Comparison of ENCODE assay signal across 8 cellular contexts in the genomic region with DNA sequence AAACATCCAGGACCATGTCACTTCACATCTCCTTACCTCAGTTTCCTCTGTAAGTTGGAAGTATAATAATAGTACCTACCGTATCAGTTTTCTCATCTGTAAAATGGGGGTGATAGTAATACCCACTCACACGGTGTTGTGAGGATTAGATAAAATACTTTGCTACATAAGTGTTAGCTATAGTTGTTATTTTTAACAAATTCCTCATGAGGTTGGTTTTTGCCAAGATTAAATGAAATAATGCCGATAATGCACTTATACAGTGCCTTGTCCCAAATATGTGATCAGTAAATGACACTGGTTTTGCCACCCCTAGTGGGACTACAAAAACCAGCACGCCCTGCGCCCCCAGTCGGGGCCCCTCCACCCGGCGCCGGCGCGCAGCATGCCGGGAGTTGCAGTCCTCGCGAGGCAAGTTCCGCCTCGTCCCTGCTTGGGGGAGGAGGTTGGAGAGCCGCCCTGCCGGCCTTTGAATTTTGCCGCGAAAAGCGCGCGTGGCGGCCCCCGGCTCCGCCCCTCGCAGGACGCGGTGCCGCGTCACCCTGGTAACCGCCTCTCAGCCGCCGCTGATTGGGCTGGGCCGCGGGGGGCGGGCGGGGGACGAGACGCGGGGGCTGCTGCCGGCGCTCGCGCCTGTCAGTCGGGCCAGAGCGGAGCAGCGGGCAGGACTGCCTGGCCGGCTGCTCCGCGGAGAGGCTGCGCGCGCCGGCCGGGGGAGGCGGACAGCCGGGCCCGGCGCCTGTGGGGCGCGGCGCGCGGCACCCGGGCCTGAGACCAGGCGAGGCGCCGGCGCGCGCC. TPM values are rescaled to one million over a fixed set of nuclear protein-coding genes. Genes with fewer than 3 reads are reported as not detected.
A peak's percentile ranks its signal among the peaks of the same experiment; 100 is the strongest.
DNase-seq lines count a peak whose midpoint lies in the region; ATAC-seq and TF ChIP-seq lines count a peak whose summit lies in the region.

A gene (plus strand): TSS at position 639 of the 798 bp plus-strand sequence. CDS start 30,322 bp downstream, outside the sequence.

- H3K9ac ChIP-seq in MM.1S (ENCODE audit: low read length) (no peak within 1 kb of the TSS), neural cell (ENCODE audit: low read length) (peak within 1 kb of the TSS; percentile 81)

- H3K9me3 ChIP-seq in HAP-1: no peaks in the 10 kb centered on the region
- H3K9me3 ChIP-seq in MM.1S (replicated peaks; ENCODE audit: insufficient read depth, low read length): no peaks in the 10 kb centered on the region
- H3K9me3 ChIP-seq in neural cell (ENCODE audit: low read length): no peaks in the 10 kb centered on the region

- no peaks in the 10 kb centered on the region for H3K36me3 ChIP-seq in HAP-1 (replicated peaks)
- H3K36me3 ChIP-seq in MM.1S (replicated peaks; ENCODE audit: insufficient read depth, low read length): no peaks in the 10 kb centered on the region
- no peaks in the 10 kb centered on the region for H3K36me3 ChIP-seq in neural cell (ENCODE audit: insufficient read depth, low read length)

- no peak for TF ChIP-seq RAD21 in neural cell (conservative IDR thresholded peaks at IDR 0.05)

- no peaks in the 10 kb centered on the region for H3F3A ChIP-seq in MM.1S (ENCODE audit: insufficient read depth, low read length)
- no peaks in the 10 kb centered on the region for H3F3A ChIP-seq in neural cell (ENCODE audit: insufficient read depth, low read length, poor library complexity, severe bottlenecking)

- no peaks in the 10 kb centered on the region for H3K27me3 ChIP-seq in HAP-1 (ENCODE audit: low read depth)
- H3K27me3 ChIP-seq in MM.1S (replicated peaks; ENCODE audit: insufficient read depth, low read length): no peaks in the 10 kb centered on the region; the same call in 1 of the 2 replicates
- no peaks in the 10 kb centered on the region for H3K27me3 ChIP-seq in neural cell (ENCODE audit: insufficient read depth, low read depth, low read length)

- no peaks in the 10 kb centered on the region for H3K9me2 ChIP-seq in MM.1S (replicated peaks; ENCODE audit: insufficient read depth, low read length)
- no peaks in the 10 kb centered on the region for H3K9me2 ChIP-seq in neural cell (ENCODE audit: insufficient read depth, low read length)

- H2AFZ ChIP-seq in MM.1S (ENCODE audit: low read length): peak within 1 kb of the TSS; percentile 23; the same call in 1 of the 2 replicates
- H2AFZ ChIP-seq in neural cell (ENCODE audit: low read depth, low read length): no peak within 1 kb of the TSS

- DNase-seq in G401 (ENCODE audit: low spot score) (peak; percentile 98), HAP-1 (ENCODE audit: low spot score in 2 of 2) (peak; percentile 94 to 96), MM.1S (peak; percentile 92), SHP77 treated with DMSO at 0.1 percent for 48 hours (lab: John Stamatoyannopoulos, UW) (peak; percentile 91), activated gamma-delta T cell treated with Interleukin-2 at 50 U/mL for 16 hours (peak; percentile 97), fibroblast of villous mesenchyme (ENCODE audit: low read depth) (peak; percentile 96)
- peak; percentile 96 to 97 for DNase-seq in stimulated activated naive CD8-positive, alpha-beta T cell treated with anti-CD3 and anti-CD28 coated beads, Interleukin-15, amount 100 ng/mL, for 72 hours

- H3K79me2 ChIP-seq in MM.1S (ENCODE audit: low read length) (no peaks in the 10 kb centered on the region), neural cell (replicated peaks; ENCODE audit: insufficient read depth, low read length) (peaks cover 37% of the 10 kb centered on the region)

- TF ChIP-seq EP300 in neural cell (conservative IDR thresholded peaks at IDR 0.05; ENCODE audit: poor library complexity, severe bottlenecking): no peak

- H4K20me1 ChIP-seq in MM.1S (ENCODE audit: insufficient read depth, low read length): no peaks in the 10 kb centered on the region
- H4K20me1 ChIP-seq in neural cell (ENCODE audit: insufficient read depth): no peaks in the 10 kb centered on the region

- peak; percentile 93 for ATAC-seq in stimulated activated naive CD8-positive, alpha-beta T cell treated with anti-CD3 and anti-CD28 coated beads, Interleukin-15, amount 100 ng/mL, for 72 hours

- H3K27ac ChIP-seq in MM.1S (ENCODE audit: low read length) (no peak within 1 kb of the TSS), neural cell (ENCODE audit: low read length) (peak within 1 kb of the TSS; percentile 73)

- H3K9me3 Mint-ChIP-seq in stimulated activated naive CD8-positive, alpha-beta T cell treated with anti-CD3 and anti-CD28 coated beads, Interleukin-15, amount 100 ng/mL, for 72 hours: no peaks in the 10 kb centered on the region

- peaks cover 83% of the 10 kb centered on the region for H3K27me3 Mint-ChIP-seq in stimulated activated naive CD8-positive, alpha-beta T cell treated with anti-CD3 and anti-CD28 coated beads, Interleukin-15, amount 100 ng/mL, for 72 hours

- H3K4me3 ChIP-seq in HAP-1: peak within 1 kb of the TSS; percentile 40
- peak within 1 kb of the TSS; percentile 50; the same call in 1 of the 2 replicates for H3K4me3 ChIP-seq in MM.1S (ENCODE audit: low read length)
- peak within 1 kb of the TSS; percentile 61 for H3K4me3 ChIP-seq in fibroblast of villous mesenchyme (ENCODE audit: low read depth, low read length)
- H3K4me3 ChIP-seq in neural cell (ENCODE audit: low read length): peak within 1 kb of the TSS; percentile 90

- H3K27ac Mint-ChIP-seq in stimulated activated naive CD8-positive, alpha-beta T cell treated with anti-CD3 and anti-CD28 coated beads, Interleukin-15, amount 100 ng/mL, for 72 hours: peak within 1 kb of the TSS in 1 of 2 donors; percentile 67

- peak within 1 kb of the TSS; percentile 69 to 81 for H3K4me3 Mint-ChIP-seq in stimulated activated naive CD8-positive, alpha-beta T cell treated with anti-CD3 and anti-CD28 coated beads, Interleukin-15, amount 100 ng/mL, for 72 hours

- TF ChIP-seq CTCF in MM.1S (IDR thresholded peaks at IDR 0.05; ENCODE audit: low read length): no peak
- TF ChIP-seq CTCF in fibroblast of villous mesenchyme (IDR thresholded peaks at IDR 0.05; ENCODE audit: insufficient read depth, low read depth, low read length): peak; percentile 14
- peak; percentile 46 for TF ChIP-seq CTCF in neural cell (IDR thresholded peaks at IDR 0.05; ENCODE audit: poor library complexity, severe bottlenecking)

- H3K4me2 ChIP-seq in MM.1S (ENCODE audit: low read depth, low read length): peak within 1 kb of the TSS; percentile 59
- peak within 1 kb of the TSS; percentile 47 for H3K4me2 ChIP-seq in neural cell (ENCODE audit: low read length)

- peaks cover 12% of the 10 kb centered on the region for H3K4me1 Mint-ChIP-seq in stimulated activated naive CD8-positive, alpha-beta T cell treated with anti-CD3 and anti-CD28 coated beads, Interleukin-15, amount 100 ng/mL, for 72 hours

- in situ Hi-C loops in G401 (cut with HindIII; ENCODE audit: low sequenced_read_pairs): no loop called here
- in situ Hi-C loops in HAP-1 (cut with MboI; ENCODE audit: low sequenced_read_pairs): no loop called here

- H3K4me1 ChIP-seq in HAP-1 (no peaks in the 10 kb centered on the region), MM.1S (ENCODE audit: low read length) (no peaks in the 10 kb centered on the region)

TF ChIP-seq in neural cell, 6 proteins besides CTCF, POLR2A, EP300 and RAD21:
- TF ChIP-seq, protein P1, sequence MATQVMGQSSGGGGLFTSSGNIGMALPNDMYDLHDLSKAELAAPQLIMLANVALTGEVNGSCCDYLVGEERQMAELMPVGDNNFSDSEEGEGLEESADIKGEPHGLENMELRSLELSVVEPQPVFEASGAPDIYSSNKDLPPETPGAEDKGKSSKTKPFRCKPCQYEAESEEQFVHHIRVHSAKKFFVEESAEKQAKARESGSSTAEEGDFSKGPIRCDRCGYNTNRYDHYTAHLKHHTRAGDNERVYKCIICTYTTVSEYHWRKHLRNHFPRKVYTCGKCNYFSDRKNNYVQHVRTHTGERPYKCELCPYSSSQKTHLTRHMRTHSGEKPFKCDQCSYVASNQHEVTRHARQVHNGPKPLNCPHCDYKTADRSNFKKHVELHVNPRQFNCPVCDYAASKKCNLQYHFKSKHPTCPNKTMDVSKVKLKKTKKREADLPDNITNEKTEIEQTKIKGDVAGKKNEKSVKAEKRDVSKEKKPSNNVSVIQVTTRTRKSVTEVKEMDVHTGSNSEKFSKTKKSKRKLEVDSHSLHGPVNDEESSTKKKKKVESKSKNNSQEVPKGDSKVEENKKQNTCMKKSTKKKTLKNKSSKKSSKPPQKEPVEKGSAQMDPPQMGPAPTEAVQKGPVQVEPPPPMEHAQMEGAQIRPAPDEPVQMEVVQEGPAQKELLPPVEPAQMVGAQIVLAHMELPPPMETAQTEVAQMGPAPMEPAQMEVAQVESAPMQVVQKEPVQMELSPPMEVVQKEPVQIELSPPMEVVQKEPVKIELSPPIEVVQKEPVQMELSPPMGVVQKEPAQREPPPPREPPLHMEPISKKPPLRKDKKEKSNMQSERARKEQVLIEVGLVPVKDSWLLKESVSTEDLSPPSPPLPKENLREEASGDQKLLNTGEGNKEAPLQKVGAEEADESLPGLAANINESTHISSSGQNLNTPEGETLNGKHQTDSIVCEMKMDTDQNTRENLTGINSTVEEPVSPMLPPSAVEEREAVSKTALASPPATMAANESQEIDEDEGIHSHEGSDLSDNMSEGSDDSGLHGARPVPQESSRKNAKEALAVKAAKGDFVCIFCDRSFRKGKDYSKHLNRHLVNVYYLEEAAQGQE (IDR thresholded peaks at IDR 0.05; ENCODE audit: borderline replicate concordance): no peak
- no peak for TF ChIP-seq EZH2 (IDR thresholded peaks at IDR 0.05; ENCODE audit: borderline replicate concordance, insufficient read depth, low read length, poor library complexity, severe bottlenecking)
- TF ChIP-seq SMC3 (conservative IDR thresholded peaks at IDR 0.05; ENCODE audit: poor library complexity): no peak
- peak; percentile 99 for TF ChIP-seq MXI1 (conservative IDR thresholded peaks at IDR 0.05; ENCODE audit: poor library complexity, severe bottlenecking)
- TF ChIP-seq TAF1 (IDR thresholded peaks at IDR 0.05; ENCODE audit: low read depth): no peak
- TF ChIP-seq POLR2AphosphoS5 (IDR thresholded peaks at IDR 0.05): peak; percentile 84

RNA-seq across cellular contexts. Expression of the gene that starts here (rescaled TPM):
- total RNA-seq in G401 (2014; rRNA removed; shearing (Covaris generic)): 4.0 and 9.0 TPM in 2 replicates
- total RNA-seq in fibroblast of villous mesenchyme: 0.32 and 0.43 TPM in 2 replicates
- 6.4 and 8.5 TPM in 2 replicates for polyA plus RNA-seq in neural cell
- polyA minus RNA-seq in neural cell: 14.9 and 15.6 TPM in 2 replicates

Comparison
In these comparisons a context has a peak if more than half of its experiments do, and no peak if none do; other contexts are left out.
1. Peak in DNase-seq and H3K4me3 ChIP-seq in fibroblast of villous mesenchyme; RNA of the gene not detected or under 1 TPM.
2. H3K4me3 ChIP-seq: peak in every context shown above with its lines; median percentile 90 in neural cell; 61 in fibroblast of villous mesenchyme; 50 in MM.1S; 40 in HAP-1.